ENCODE assay signal across 9 cellular contexts in genomic region chr10:22723343-22723779, GRCh38. TPM values are rescaled to one million over a fixed set of nuclear protein-coding genes. Genes with fewer than 3 reads are reported as not detected.
DNase-seq lines count a peak whose midpoint lies in the region; ATAC-seq, FAIRE-seq and TF ChIP-seq lines count a peak whose summit lies in the region.
"Had no signal": no experiment of that assay in that cellular context is flagged by ENCODE, and none has a peak within 500 bp of the region (broad histone marks: within the 10 kb centered on the region; RNA-seq: fewer than 3 reads in every experiment).

No MANE protein-coding gene starts in this region.

- peaks cover 22% of the 10 kb centered on the region for H3K4me1 ChIP-seq in GM12878 (ENCODE audit: control insufficient read depth, insufficient read depth, low read length)

- H2AFZ ChIP-seq in GM12878 (ENCODE audit: control insufficient read depth, low read depth, low read length), result peak overlapping the region; percentile 50

- TF ChIP-seq RAD21 in GM12878 (IDR thresholded peaks at IDR 0.05; ENCODE audit: insufficient read depth, low read depth, low read length), result no peak

- in situ Hi-C loops in GM12878 (cut with MboI), result no loop called here

- no peak for DNase-seq in GM12891 (ENCODE audit: insufficient read length, low spot score)
- peak; percentile 78 for DNase-seq in GM12878 (ENCODE audit: low read depth, low spot score)
- DNase-seq in T1000 (lab: John Stamatoyannopoulos, UW), result no peak
- no peak for DNase-seq in stimulated activated CD4-positive, alpha-beta T cell treated with anti-CD3 and anti-CD28 coated beads, Interleukin-4, amount 100 ng/mL, for 4 hours
- DNase-seq in activated CD4-positive, alpha-beta T cell treated with anti-CD3 and anti-CD28 coated beads for 48 hours, result no peak
- DNase-seq in HUDEP-2 (lab: John Stamatoyannopoulos, UW; ENCODE audit: unreplicated experiment in 76 of 76), result no peak

- no peak for TF ChIP-seq CTCF in GM12878 (IDR thresholded peaks at IDR 0.05 in 2 of 3, conservative IDR thresholded peaks at IDR 0.05 in 1 of 3; ENCODE audit: control insufficient read depth in 2 of 3, extremely low read depth in 1 of 3, insufficient read depth in 1 of 3, low read depth in 3 of 3, low read length in 3 of 3)

- H3K4me3 ChIP-seq in GM12878, result 0 out of 2 replicates have a peak overlapping the region, but pooled peaks have one; percentile 6

- RAD21 ChIA-PET in GM12878 (lab: Charles Lee; ENCODE audit: unreplicated experiment), result interaction anchor here (0.9 to 2.9 kb wide), 11 partner anchors 13 to 150 kb away, joined by 3 to 7 read pairs (median 5); no protein-coding TSS in a partner anchor

- H3K27ac ChIP-seq in GM12878 (ENCODE audit: control insufficient read depth, insufficient read depth), result peak overlapping the region; percentile 71

- peak overlapping the region; percentile 98 for H3K4me2 ChIP-seq in GM12878 (ENCODE audit: control insufficient read depth, insufficient read depth)

- SMC1A ChIA-PET in GM12878 (lab: Charles Lee; ENCODE audit: uncharacterized antibody, unreplicated experiment), result interaction anchor here (0.8 to 2.5 kb wide), 11 partner anchors 13 to 262 kb away, joined by 3 to 8 read pairs (median 4); no protein-coding TSS in a partner anchor

- ATAC-seq in GM19468 (IDR thresholded peaks at IDR 0.05; ENCODE audit: extremely low read depth, unreplicated experiment) (peak; percentile 53), HG03139 (IDR thresholded peaks at IDR 0.05; ENCODE audit: unreplicated experiment) (peak; percentile 86), GM12878 (peak; percentile 84)

- CTCF ChIA-PET in GM12878 (lab: Yijun Ruan, JAX), result interaction anchor here (0.6 to 4.8 kb wide), 4 partner anchors 10 to 265 kb away, joined by 3 to 20 read pairs (median 4); no protein-coding TSS in a partner anchor

- POLR2A ChIA-PET in GM12878 (lab: Charles Lee), result interaction anchor here (0.6 to 1.5 kb wide), 7 partner anchors 10 to 1745 kb away, joined by 3 to 6 read pairs (median 4); partner anchors contain the start of gene PIP4K2A

- BruUV-seq in GM12878 (replicated peaks; lab: Mats Ljungman, UMichigan), result no TSS peak

- peak; percentile 78 to 99; a peak in 3 of 4 replicates for TF ChIP-seq EP300 in GM12878 (IDR thresholded peaks at IDR 0.05; ENCODE audit: borderline replicate concordance in 1 of 2, control insufficient read depth in 1 of 2, low read depth in 2 of 2, low read length in 2 of 2)

- H4K20me1 ChIP-seq in GM12878 (ENCODE audit: control insufficient read depth, insufficient read depth), result no peaks in the 10 kb centered on the region

- WGBS in GM12878 (ENCODE audit: insufficient coverage, insufficient replicate concordance, low lambda C conversion rate, missing lambda C conversion rate), result 0% methylated on average over 5 of the region's 5 CpGs

- H3K79me2 ChIP-seq in GM12878 (ENCODE audit: control insufficient read depth, insufficient read depth, low read length), result no peaks in the 10 kb centered on the region

- H3K36me3 ChIP-seq in GM12878 (ENCODE audit: control insufficient read depth in 2 of 2, insufficient read depth in 2 of 2, low read length in 1 of 2), result no peaks in the 10 kb centered on the region

- intact Hi-C loops in GM12878 (cut with micrococcal nuclease; ENCODE audit: unreplicated experiment), result loop anchor here (5.0 kb wide), 1 partner anchor 381 kb away; no protein-coding TSS in a partner anchor

- FAIRE-seq in GM12891 (lab: Jason Lieb, UNC) (peak; percentile 94), GM12878 (lab: Jason Lieb, UNC) (peak; percentile 44)
- FAIRE-seq: G401.6 had no signal

- 0 out of 2 replicates have a peak overlapping the region, but pooled peaks have one; percentile 41 for H3K9ac ChIP-seq in GM12878 (ENCODE audit: control insufficient read depth, insufficient read depth, low read length)

- TF ChIP-seq POLR2A in GM12891 (IDR thresholded peaks at IDR 0.05; ENCODE audit: low read depth, low read length) (no peak), GM12878 (IDR thresholded peaks at IDR 0.05; ENCODE audit: low read depth, low read length) (no peak)

- H3K9me3 ChIP-seq in GM12878 (replicated peaks; ENCODE audit: control insufficient read depth, insufficient read depth, low read length), result no peaks in the 10 kb centered on the region

- H3K27me3 ChIP-seq in GM12878 (replicated peaks in 1 of 2; ENCODE audit: control insufficient read depth in 2 of 2, insufficient read depth in 2 of 2, low read length in 1 of 2), result no peaks in the 10 kb centered on the region

TF ChIP-seq in GM12891, 5 proteins besides CTCF, POLR2A, EP300 and RAD21:
- TF ChIP-seq SPI1 (IDR thresholded peaks at IDR 0.05; ENCODE audit: low read depth, low read length), result peak; percentile 100
- TF ChIP-seq POU2F2 (IDR thresholded peaks at IDR 0.05; ENCODE audit: low read depth, low read length), result peak; percentile 88
- TF ChIP-seq POLR2AphosphoS5 (IDR thresholded peaks at IDR 0.05; ENCODE audit: low read depth, low read length), result no peak
- 0 out of 2 replicates have a peak, but pooled peaks have one; percentile 21 for TF ChIP-seq TAF1 (IDR thresholded peaks at IDR 0.05; ENCODE audit: low read depth, low read length)
- peak; percentile 7 for TF ChIP-seq PAX5 (IDR thresholded peaks at IDR 0.05; ENCODE audit: insufficient read depth, low read length, severe bottlenecking)

TF ChIP-seq in GM12878, 131 proteins besides CTCF, POLR2A, EP300 and RAD21 (continues in another document):
- TF ChIP-seq HDGF (IDR thresholded peaks at IDR 0.05) (no peak; the same call in 1 of the 2 replicates), RELB (IDR thresholded peaks at IDR 0.05; ENCODE audit: low read depth) (peak; percentile 95), NR2C1 (IDR thresholded peaks at IDR 0.05) (no peak), SREBF1 (IDR thresholded peaks at IDR 0.05; ENCODE audit: low read length) (no peak), GABPA (IDR thresholded peaks at IDR 0.05; ENCODE audit: low read depth) (no peak), ZNF274 (IDR thresholded peaks at IDR 0.05; ENCODE audit: insufficient read depth, insufficient read length) (no peak), MEF2B (IDR thresholded peaks at IDR 0.05; ENCODE audit: partially characterized antibody, poor library complexity, severe bottlenecking) (peak; percentile 74), ZNF384 (IDR thresholded peaks at IDR 0.05; ENCODE audit: borderline replicate concordance, low read depth, low read length) (no peak; the same call in 1 of the 2 replicates), LARP7 (IDR thresholded peaks at IDR 0.05) (no peak), BHLHE40 (IDR thresholded peaks at IDR 0.05; ENCODE audit: borderline replicate concordance in 1 of 2, low read depth in 2 of 2, low read length in 1 of 2) (peak; percentile 62 to 65), NFIC (IDR thresholded peaks at IDR 0.05; ENCODE audit: low read depth, low read length) (peak; percentile 93), CBX3 (IDR thresholded peaks at IDR 0.05; ENCODE audit: borderline replicate concordance, low read depth) (no peak), MLLT1 (IDR thresholded peaks at IDR 0.05) (peak; percentile 90), CBFB (IDR thresholded peaks at IDR 0.05; ENCODE audit: low read depth) (peak; percentile 98), CREB1 (IDR thresholded peaks at IDR 0.05; ENCODE audit: low read depth) (0 out of 2 replicates have a peak, but pooled peaks have one; percentile 28)

RNA-seq across cellular contexts. Expression of gene PIP4K2A, which starts 9.0 kb away (rescaled TPM):
- polyA plus RNA-seq in GM12891 (2012; ENCODE audit: low read depth, missing spikeins), result 40.5 TPM
- total RNA-seq in GM12878 (2013; cell fraction: nucleolus; rRNA removed), result 75.2 and 80.8 TPM in 2 replicates
- total RNA-seq in GM12878 (2014; rRNA removed) (66.1 and 76.6 TPM in 2 replicates), GM12878 (2014; rRNA removed; fragmentation: Illumina TruSeq; extraction: Trizol) (138 and 139 TPM in 2 replicates), GM12878 (2021) (107 and 110 TPM in 2 replicates)
- 65.1 TPM for polyA plus RNA-seq in GM12878 (2011; ENCODE audit: low read depth)
- polyA plus RNA-seq in GM12878 (2011; rRNA removed) (74.2 and 111 TPM in 2 replicates), GM12878 (2014; fragmentation: Illumina TruSeq; extraction: Trizol) (120 and 188 TPM in 2 replicates), GM12878 (2014; fragmentation: Nextera tagmentation; extraction: Ambion mirVana) (100 to 1,000 TPM in 1 of 2 experiments, 10 to 100 TPM in 1; 54.3 to 103 TPM), GM12878 (2014; rRNA removed) (63.4 and 82.4 TPM in 2 replicates), GM12878 (2016; fragmentation: Nextera tagmentation; extraction: Ambion mirVana) (10 to 100 TPM; 84.1 to 84.8 TPM)
- 37.6 and 45.3 TPM in 2 replicates for polyA plus RNA-seq in GM12878 (2011; cell fraction: cytosol; rRNA removed)
- polyA plus RNA-seq in GM12878 (2011; cell fraction: nucleus; rRNA removed), result 30.4 and 31.2 TPM in 2 replicates
- polyA plus RNA-seq in GM12878 (2012), result 50.1 and 66.8 TPM in 2 replicates
- 81.0 and 112 TPM in 2 replicates for polyA minus RNA-seq in GM12878 (2011; rRNA and poly(A)+ RNA removed)
- polyA minus RNA-seq in GM12878 (2011; cell fraction: cytosol; rRNA and poly(A)+ RNA removed), result 36.2 and 39.6 TPM in 2 replicates
- 36.8 and 50.8 TPM in 2 replicates for polyA minus RNA-seq in GM12878 (2011; cell fraction: nucleus; rRNA and poly(A)+ RNA removed)
